11 cellular contexts compared by ENCODE assay signal in the genomic region with DNA sequence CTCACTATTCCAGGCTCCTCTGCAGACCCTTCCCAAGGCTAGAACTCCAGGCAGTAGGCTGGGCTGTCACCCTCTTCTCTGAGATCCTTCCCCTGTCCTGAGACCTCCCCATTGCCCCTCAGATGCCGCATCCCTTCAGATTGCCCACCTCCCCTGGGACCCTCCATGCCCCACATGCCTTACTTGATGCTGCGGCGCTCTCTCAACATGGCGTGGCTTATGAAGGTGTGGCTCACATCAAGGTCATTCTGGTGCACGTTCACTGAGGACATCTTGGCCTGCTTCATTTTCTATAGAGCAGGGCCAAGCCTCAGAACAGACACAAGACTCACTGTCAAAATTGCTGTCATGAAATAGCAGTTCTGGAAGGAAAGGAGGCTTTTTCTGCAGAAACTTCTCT. TPM values are rescaled to one million over a fixed set of nuclear protein-coding genes. Genes with fewer than 3 reads are reported as not detected.
"Had no signal": no experiment of that assay in that cellular context is flagged by ENCODE, and none has a peak within 500 bp of the region (broad histone marks: within the 10 kb centered on the region; RNA-seq: fewer than 3 reads in every experiment).

No MANE protein-coding gene starts in this region.

- H3K4me1 Mint-ChIP-seq: GM23338, H9 had no signal

- FAIRE-seq: H1, H54 had no signal

- ATAC-seq: GM23338, HCT116 had no signal

- H3K27ac Mint-ChIP-seq: GM23338, H9, HFFc6 had no signal

- DNase-seq: GM23248, GOT3, H7, H9, HCEC 1CT, HFFc6 had no signal

- H3K9me3 ChIP-seq: HAP-1 had no signal

- H3K4me3 ChIP-seq: GM23248, GM23338, HAP-1 had no signal

- H3K9ac ChIP-seq: GM23248 had no signal

- H3K4me1 ChIP-seq: HAP-1 had no signal

- H3K4me2 ChIP-seq: GM23338 had no signal

- H3K36me3 ChIP-seq: HAP-1 had no signal

- H2AFZ ChIP-seq: GM23248, GM23338 had no signal

- H3K4me3 Mint-ChIP-seq: GM23338, H9, HFFc6 had no signal

- H3K27ac ChIP-seq: GM23248 had no signal

RNA-seq across cellular contexts. Expression of a gene that starts 34.7 kb away (rescaled TPM):
- total RNA-seq: GM23248, GM23338, H1, H7, H9, HFFc6 had no signal
- polyA plus RNA-seq: GM23248, GM23338, H1 had no signal
